10 cellular contexts compared by ENCODE assay signal in genomic region chr9:131344931-131345535, GRCh38. TPM values are rescaled to one million over a fixed set of nuclear protein-coding genes. Genes with fewer than 3 reads are reported as not detected.
A peak's percentile ranks its signal among the peaks of the same experiment; 100 is the strongest.
DNase-seq lines count a peak whose midpoint lies in the region; ATAC-seq, FAIRE-seq and TF ChIP-seq lines count a peak whose summit lies in the region.
"Not testable (repeated sequence)": the region's sequence is repeated elsewhere in the genome, so short reads cannot be mapped to it uniquely, and the experiment has no call there.
"Had no signal": no experiment of that assay in that cellular context is flagged by ENCODE, and none has a peak within 500 bp of the region (broad histone marks: within the 10 kb centered on the region; RNA-seq: fewer than 3 reads in every experiment).

No MANE protein-coding gene starts in this region.

- ATAC-seq in lower lobe of right lung; aorta (ENCODE audit: low FRiP score): not testable (repeated sequence)

- not testable (repeated sequence) for TF ChIP-seq POLR2A in spleen (IDR thresholded peaks at IDR 0.05)

- TF ChIP-seq CTCF in WERI-Rb-1 (IDR thresholded peaks at IDR 0.05; ENCODE audit: low read depth, low read length); chondrocyte (IDR thresholded peaks at IDR 0.05); kidney (IDR thresholded peaks at IDR 0.05; ENCODE audit: borderline replicate concordance, extremely low read depth, insufficient read depth); lower lobe of right lung (IDR thresholded peaks at IDR 0.05); spleen (IDR thresholded peaks at IDR 0.05 in 8 of 11, conservative IDR thresholded peaks at IDR 0.05 in 3 of 11): not testable (repeated sequence)

- not testable (repeated sequence) for H3K4me3 Mint-ChIP-seq in chondrocyte (ENCODE audit: unreplicated experiment)

- H3K27ac Mint-ChIP-seq in chondrocyte (ENCODE audit: unreplicated experiment), result not testable (repeated sequence)

- intact Hi-C loops in kidney (cut with DNase I); lower lobe of right lung (cut with DNase I); spleen (cut with DNase I; ENCODE audit: low total_unique reads): not testable (repeated sequence)
- intact Hi-C loops in aorta (cut with DNase I), result loop anchor here in 1 of 2 donors (10.0 kb wide), 1 partner anchor 400 kb away; the partner anchor contains the start of gene RAPGEF1

- H3K36me3 Mint-ChIP-seq in chondrocyte (ENCODE audit: low read depth), result not testable (repeated sequence)

- not testable (repeated sequence) for H3K4me1 ChIP-seq in kidney (ENCODE audit: control insufficient read depth in 1 of 2, insufficient read depth in 1 of 2, low read depth in 1 of 2, low read length in 2 of 2); lower lobe of right lung; aorta (ENCODE audit: control insufficient read depth in 1 of 2, insufficient read depth in 2 of 2, low read length in 2 of 2)
- H3K4me1 ChIP-seq in spleen, result peaks cover 4 to 12% (median 6%) of the 10 kb centered on the region in 6 donors

- peaks cover 34% of the 10 kb centered on the region for H3K27me3 Mint-ChIP-seq in chondrocyte (ENCODE audit: low read depth)

- not testable (repeated sequence) for FAIRE-seq in kidney (lab: Jason Lieb, UNC)

- DNase-seq in NCI-H69 (lab: John Stamatoyannopoulos, UW) (peak; percentile 91), WERI-Rb-1 (peak; percentile 72), chondrocyte (ENCODE audit: low spot score) (peak; percentile 29), kidney (peak; percentile 33), lower lobe of right lung (peak; percentile 37), spleen (peak; percentile 34), aorta (peak; percentile 10 to 35)
- peak; percentile 53 for DNase-seq in activated effector memory CD4-positive, alpha-beta T cell treated with anti-CD3 and anti-CD28 coated beads, Interleukin-2, amount 50 U/mL, for 16 hours

- WGBS in spleen, 5 donors, result 84 to 93% (median 89%) methylated on average over 9 to 11 of the region's 11 CpGs
- 84 to 90% methylated on average over 11 of the region's 11 CpGs for WGBS in aorta, 2 donors

- not testable (repeated sequence) for H3K9me3 Mint-ChIP-seq in chondrocyte (ENCODE audit: low read depth)

- not testable (repeated sequence) for H3K9ac ChIP-seq in kidney (ENCODE audit: low read length in 2 of 2)

- not testable (repeated sequence) for H3K27me3 ChIP-seq in WERI-Rb-1 (ENCODE audit: insufficient read depth, low read depth, severe bottlenecking); lower lobe of right lung (ENCODE audit: low read depth); aorta (ENCODE audit: control insufficient read depth in 1 of 2, insufficient read depth in 2 of 2, low read length in 1 of 2)
- peaks cover 0 to 22% (median 0%) of the 10 kb centered on the region in 7 donors for H3K27me3 ChIP-seq in spleen (replicated peaks in 1 of 7)

- H3K4me3 ChIP-seq in WERI-Rb-1 (ENCODE audit: low read depth, low read length); kidney (ENCODE audit: low read length in 2 of 2); lower lobe of right lung; spleen; aorta (ENCODE audit: low read length in 2 of 2): not testable (repeated sequence)

- H3K36me3 ChIP-seq in WERI-Rb-1; kidney (ENCODE audit: control insufficient read depth in 1 of 2, insufficient read depth in 2 of 2, low read length in 2 of 2); lower lobe of right lung; spleen; aorta (ENCODE audit: control insufficient read depth in 1 of 2, insufficient read depth in 2 of 2, low read length in 1 of 2): not testable (repeated sequence)

- not testable (repeated sequence) for H3K4me1 Mint-ChIP-seq in chondrocyte (ENCODE audit: low read depth)

- H3K27ac ChIP-seq in WERI-Rb-1, result peak overlapping the region; percentile 67
- H3K27ac ChIP-seq in kidney (ENCODE audit: low read depth in 2 of 2, low read length in 2 of 2); lower lobe of right lung; spleen; aorta (ENCODE audit: low read depth in 1 of 2, low read length in 2 of 2): not testable (repeated sequence)

- peaks cover 16% of the 10 kb centered on the region for H3K9me3 ChIP-seq in WERI-Rb-1 (ENCODE audit: severe bottlenecking)
- not testable (repeated sequence) for H3K9me3 ChIP-seq in kidney (ENCODE audit: control insufficient read depth in 1 of 2, low read length in 2 of 2); lower lobe of right lung; spleen; aorta (ENCODE audit: control insufficient read depth, low read length)

RNA-seq across cellular contexts. Expression of gene PRRC2B, which starts 48.9 kb away (rescaled TPM):
- total RNA-seq in chondrocyte, result 233 to 235 TPM (median 235 TPM) in 3 replicates
- total RNA-seq in kidney, result 227 TPM
- polyA plus RNA-seq in kidney (ENCODE audit: insufficient read depth, low read depth, low replicate concordance), result 37.4 TPM
- total RNA-seq in lower lobe of right lung, result 170 TPM
- total RNA-seq in spleen, result 100 to 1,000 TPM; 136 to 235 (median 186) TPM
- 10 to 100 TPM; 23.3 to 63.1 (median 31.4) TPM for polyA plus RNA-seq in spleen
- 100 to 1,000 TPM; 200 to 263 TPM for total RNA-seq in aorta
- 10 to 100 TPM; 23.9 to 50.8 TPM for polyA plus RNA-seq in aorta

RNA-seq across cellular contexts. Expression of gene PLPP7, which starts 55.5 kb away (rescaled TPM):
- 1.1 to 2.3 TPM (median 1.5 TPM) in 3 replicates for total RNA-seq in chondrocyte
- total RNA-seq in kidney, result 4.0 TPM
- polyA plus RNA-seq in kidney (ENCODE audit: insufficient read depth, low read depth, low replicate concordance), result 5.5 TPM
- total RNA-seq in lower lobe of right lung, result 1.7 TPM
- total RNA-seq in spleen, result 1 to 10 TPM; 2.3 to 3.8 (median 3.1) TPM
- 1 to 10 TPM; 1.1 to 2.1 (median 1.3) TPM for polyA plus RNA-seq in spleen
- total RNA-seq in aorta, result 1 to 10 TPM; 6.6 to 9.5 TPM
- 10 to 100 TPM in 1 of 2 donors, 1 to 10 TPM in 1; 5.6 to 11.1 TPM for polyA plus RNA-seq in aorta
- total RNA-seq: Calu3; CD8-positive, alpha-beta T cell had no signal

Comparison
In these comparisons a context has a peak if more than half of its experiments do, and no peak if none do; other contexts are left out.
1. DNase-seq: peak in every context shown above with its lines; median percentile 91 in NCI-H69; 72 in WERI-Rb-1; 53 in activated effector memory CD4-positive, alpha-beta T cell treated with anti-CD3 and anti-CD28 coated beads, Interleukin-2, amount 50 U/mL, for 16 hours; 37 in lower lobe of right lung; 34 in spleen; 33 in kidney; 29 in chondrocyte; 22 in aorta.